ENCODE assay signal across 8 cellular contexts in genomic region chr15:63233667-63234419, GRCh38. TPM values are rescaled to one million over a fixed set of nuclear protein-coding genes. Genes with fewer than 3 reads are reported as not detected.
A peak's percentile ranks its signal among the peaks of the same experiment; 100 is the strongest.
DNase-seq lines count a peak whose midpoint lies in the region; ATAC-seq, FAIRE-seq and TF ChIP-seq lines count a peak whose summit lies in the region.

No MANE protein-coding gene starts in this region.

- peak overlapping the region; percentile 73 for H3K27ac ChIP-seq in RWPE2 (ENCODE audit: poor library complexity, severe bottlenecking)
- peak overlapping the region in 3 of 4 donors; percentile 9 to 60 (median 55) for H3K27ac ChIP-seq in pancreas

- TF ChIP-seq CTCF in RWPE2 (IDR thresholded peaks at IDR 0.05; ENCODE audit: poor library complexity, severe bottlenecking) = no peak
- no peak for TF ChIP-seq CTCF in fibroblast of pulmonary artery (IDR thresholded peaks at IDR 0.05; ENCODE audit: low read length, missing control alignments)
- no peak for TF ChIP-seq CTCF in pancreas (IDR thresholded peaks at IDR 0.05)

- no peaks in the 10 kb centered on the region for H3K36me3 ChIP-seq in RWPE2 (ENCODE audit: low read depth)
- H3K36me3 ChIP-seq in pancreas = no peaks in the 10 kb centered on the region

- H3K4me3 ChIP-seq in RWPE2 (ENCODE audit: severe bottlenecking) (no peak overlapping the region), fibroblast of pulmonary artery (replicated peaks; ENCODE audit: low read depth, low read length) (no peak overlapping the region), pancreas (no peak overlapping the region)

- peak; percentile 39 for DNase-seq in COLO829 (ENCODE audit: low spot score)
- no peak for DNase-seq in RWPE2 (ENCODE audit: low spot score)
- DNase-seq in fibroblast of pulmonary artery (ENCODE audit: low read depth) = peak; percentile 89
- DNase-seq in pancreas = no peak
- DNase-seq in HuH-7 (ENCODE audit: low spot score) = no peak
- DNase-seq in DMS79 (lab: John Stamatoyannopoulos, UW) = no peak
- DNase-seq in HuH-7.5 (ENCODE audit: low spot score) = no peak

- H3K27me3 ChIP-seq in RWPE2 (ENCODE audit: insufficient read depth, poor library complexity, severe bottlenecking) (no peaks in the 10 kb centered on the region), pancreas (no peaks in the 10 kb centered on the region)

- FAIRE-seq in pancreas (lab: Jason Lieb, UNC) = no peak

- H3K9me3 ChIP-seq in RWPE2 (ENCODE audit: severe bottlenecking) (no peaks in the 10 kb centered on the region), pancreas (no peaks in the 10 kb centered on the region)

- H3K4me1 ChIP-seq in RWPE2 (ENCODE audit: insufficient read depth, poor library complexity, severe bottlenecking) (peaks cover 78% of the 10 kb centered on the region), pancreas (peaks cover 0 to 22% (median 11%) of the 10 kb centered on the region in 3 donors)

- intact Hi-C loops in pancreas (cut with DNase I) = no loop called here

- 31 to 34% methylated on average over 5 of the region's 5 CpGs for WGBS in pancreas, 2 donors

- ATAC-seq in RWPE2 (ENCODE audit: low read depth) (peak; percentile 68), pancreas (peak in 3 of 4 donors; percentile 51 to 68 (median 57)), GM21515 (IDR thresholded peaks at IDR 0.05; ENCODE audit: unreplicated experiment) (no peak)

RNA-seq across cellular contexts. Expression of gene APH1B, which starts 43.6 kb away (rescaled TPM):
- total RNA-seq in pancreas = 10 to 100 TPM in 1 of 6 donors, 1 to 10 TPM in 5; 3.2 to 10.7 (median 5.8) TPM
- 10 to 100 TPM in 1 of 2 donors, 1 to 10 TPM in 1; 3.1 to 11.7 TPM for polyA plus RNA-seq in pancreas

RNA-seq across cellular contexts. Expression of gene RAB8B, which starts 44.4 kb away (rescaled TPM):
- total RNA-seq in pancreas = 10 to 100 TPM in 2 of 6 donors, 1 to 10 TPM in 4; 3.9 to 19.2 (median 6.6) TPM
- 1 to 10 TPM; 2.0 to 4.3 TPM for polyA plus RNA-seq in pancreas

Comparison
In these comparisons a context has a peak if more than half of its experiments do, and no peak if none do; other contexts are left out.
1. DNase-seq: peak in COLO829 (single experiment) and fibroblast of pulmonary artery (single experiment); none in RWPE2 (single experiment), pancreas (0 of 6), HuH-7 (single experiment), DMS79 (single experiment) and HuH-7.5 (single experiment).